ENCODE assay signal across 1 cellular context in the genomic region with DNA sequence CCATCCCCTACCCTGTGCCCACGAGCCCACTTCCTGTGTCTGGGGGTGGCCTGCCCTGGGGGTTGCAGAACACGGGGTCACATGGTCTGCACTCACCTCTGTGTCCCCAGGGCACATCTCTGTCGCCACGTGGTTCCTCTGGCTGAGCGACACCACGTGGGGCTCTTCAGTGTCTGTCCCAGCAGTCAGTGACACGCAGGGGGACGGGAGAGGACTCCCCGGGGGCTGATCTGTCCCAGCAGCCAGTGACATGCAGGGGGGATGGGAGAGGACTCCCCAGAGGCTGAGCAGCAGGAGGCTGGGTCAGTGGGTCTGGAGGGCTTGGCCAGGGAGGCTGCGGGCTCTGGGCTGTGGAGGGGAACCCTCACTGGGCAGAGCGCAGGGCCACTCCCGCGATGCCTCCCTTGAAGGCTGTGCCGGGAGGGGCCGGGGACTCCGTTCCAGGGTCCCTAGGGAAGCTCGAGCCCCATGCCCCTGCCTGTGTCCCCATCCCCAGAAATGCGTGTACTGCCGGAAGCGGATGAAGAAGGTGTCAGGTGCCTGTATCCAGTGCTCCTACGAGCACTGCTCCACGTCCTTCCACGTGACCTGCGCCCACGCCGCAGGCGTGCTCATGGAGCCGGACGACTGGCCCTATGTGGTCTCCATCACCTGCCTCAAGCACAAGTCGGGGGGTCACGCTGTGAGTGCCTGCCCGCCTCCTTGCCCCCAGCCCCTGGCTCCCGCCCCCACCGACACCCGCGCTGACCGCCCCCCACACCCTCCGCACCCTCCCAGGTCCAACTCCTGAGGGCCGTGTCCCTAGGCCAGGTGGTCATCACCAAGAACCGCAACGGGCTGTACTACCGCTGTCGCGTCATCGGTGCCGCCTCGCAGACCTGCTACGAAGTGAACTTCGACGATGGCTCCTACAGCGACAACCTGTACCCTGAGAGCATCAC.
TF ChIP-seq lines count a peak whose summit lies in the region.

No MANE protein-coding gene starts in this region.

TF ChIP-seq in HepG2, 621 proteins besides CTCF, POLR2A, EP300 and RAD21 (continued from another document):
- TF ChIP-seq ZNF784 (CRISPR knock-in tag; IDR thresholded peaks at IDR 0.05; ENCODE audit: borderline replicate concordance) (no peak), ATRX (CRISPR knock-in tag; IDR thresholded peaks at IDR 0.05; ENCODE audit: borderline replicate concordance) (no peak), JDP2 (CRISPR knock-in tag; IDR thresholded peaks at IDR 0.05; ENCODE audit: borderline replicate concordance) (no peak), ZNF670 (CRISPR knock-in tag; IDR thresholded peaks at IDR 0.05; ENCODE audit: borderline replicate concordance) (no peak), NFE2L1 (CRISPR knock-in tag; IDR thresholded peaks at IDR 0.05; ENCODE audit: borderline replicate concordance) (no peak), PAX8 (CRISPR knock-in tag; IDR thresholded peaks at IDR 0.05; ENCODE audit: borderline replicate concordance) (no peak)
TF ChIP-seq in HepG2: peak in this region for 0.
